12 cellular contexts compared by ENCODE assay signal in the genomic region with DNA sequence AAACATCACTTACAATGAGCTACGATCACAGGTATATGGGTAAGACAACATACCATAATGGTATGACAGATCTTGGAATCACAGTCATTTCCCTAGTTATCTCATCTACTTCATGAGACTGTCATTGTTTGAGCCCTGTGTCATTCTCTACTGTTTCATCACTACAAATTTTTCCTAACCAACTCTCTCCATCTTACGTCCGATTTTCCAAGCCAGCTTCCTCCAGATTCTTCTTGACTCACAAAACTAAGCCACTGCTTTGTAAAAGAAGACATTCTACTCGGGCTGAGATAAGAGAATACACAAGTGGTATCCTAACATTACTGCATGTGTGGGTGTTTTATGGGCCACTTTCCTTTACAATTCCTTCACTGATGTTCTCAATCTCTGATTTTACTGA. TPM values are rescaled to one million over a fixed set of nuclear protein-coding genes. Genes with fewer than 3 reads are reported as not detected.
DNase-seq lines count a peak whose midpoint lies in the region; ATAC-seq and TF ChIP-seq lines count a peak whose summit lies in the region.
"Had no signal": no experiment of that assay in that cellular context is flagged by ENCODE, and none has a peak within 500 bp of the region (broad histone marks: within the 10 kb centered on the region; RNA-seq: fewer than 3 reads in every experiment).

No MANE protein-coding gene starts in this region.

- peak overlapping the region; percentile 5 for H3K4me2 ChIP-seq in Loucy (ENCODE audit: low read depth, low read length, poor library complexity, severe bottlenecking)

- H3K9me3 Mint-ChIP-seq in chondrocyte (ENCODE audit: low read depth), result no peaks in the 10 kb centered on the region
- H3K9me3 Mint-ChIP-seq: natural killer cell treated with Interleukin-12 subunit alpha and Interleukin-12 subunit beta and Interleukin-15 and Interleukin-18, amount 100 ng/mL, for 72 hours had no signal

- peaks cover 24% of the 10 kb centered on the region for H3K4me1 Mint-ChIP-seq in chondrocyte (ENCODE audit: low read depth)

- TF ChIP-seq CTCF in AG09309 (IDR thresholded peaks at IDR 0.05; ENCODE audit: control insufficient read depth, insufficient read depth, low read depth, low read length, missing control alignments) (no peak), Loucy (conservative IDR thresholded peaks at IDR 0.05; ENCODE audit: low read length) (no peak), chondrocyte (IDR thresholded peaks at IDR 0.05) (no peak), tibial artery (IDR thresholded peaks at IDR 0.05) (no peak), esophagus muscularis mucosa (IDR thresholded peaks at IDR 0.05) (no peak)

- H4K20me1 ChIP-seq in Loucy (ENCODE audit: insufficient read depth, low read length, poor library complexity, severe bottlenecking), result peaks cover 44% of the 10 kb centered on the region

- H3K27ac ChIP-seq in mesodermal cell (ENCODE audit: low read depth, low read length, severe bottlenecking) (peak overlapping the region; percentile 97), tibial artery (no peak overlapping the region), esophagus muscularis mucosa (replicated peaks in 1 of 4) (no peak overlapping the region)

- no peak overlapping the region for H3K4me3 ChIP-seq in AG09309 (ENCODE audit: control insufficient read depth, low read depth, low read length)
- no peak overlapping the region for H3K4me3 ChIP-seq in Loucy (ENCODE audit: low read length, poor library complexity, severe bottlenecking)
- no peak overlapping the region for H3K4me3 ChIP-seq in mesodermal cell (ENCODE audit: extremely low read depth, insufficient read depth, low read length, poor library complexity, severe bottlenecking)
- no peak overlapping the region for H3K4me3 ChIP-seq in tibial artery
- no peak overlapping the region for H3K4me3 ChIP-seq in esophagus muscularis mucosa

- H3K9me2 ChIP-seq in Loucy (replicated peaks; ENCODE audit: low read depth, low read length), result no peaks in the 10 kb centered on the region

- peak; percentile 62 for DNase-seq in AG09309 (ENCODE audit: low read depth)
- no peak for DNase-seq in chondrocyte (ENCODE audit: low spot score)
- no peak for DNase-seq in tibial artery
- no peak for DNase-seq in esophagus muscularis mucosa (ENCODE audit: extremely low spot score)
- DNase-seq: hippocampal formation; MM.1S; stimulated activated CD4-positive, alpha-beta T cell treated with anti-CD3 and anti-CD28 coated beads, Interleukin-4, amount 100 ng/mL, for 4 hours had no signal

- TF ChIP-seq POLR2A in esophagus muscularis mucosa (IDR thresholded peaks at IDR 0.05; ENCODE audit: low read depth), result no peak

- no peaks in the 10 kb centered on the region for H3K27me3 Mint-ChIP-seq in chondrocyte (ENCODE audit: low read depth)
- H3K27me3 Mint-ChIP-seq: natural killer cell treated with Interleukin-12 subunit alpha and Interleukin-12 subunit beta and Interleukin-15 and Interleukin-18, amount 100 ng/mL, for 72 hours had no signal

- TF ChIP-seq EP300 in esophagus muscularis mucosa (IDR thresholded peaks at IDR 0.05), result no peak

- H3K4me1 ChIP-seq in Loucy (ENCODE audit: insufficient read depth, low read length, poor library complexity, severe bottlenecking), result peaks cover 46% of the 10 kb centered on the region
- peaks cover 24% of the 10 kb centered on the region for H3K4me1 ChIP-seq in mesodermal cell (ENCODE audit: control insufficient read depth, insufficient read depth, low read length, poor library complexity, severe bottlenecking)
- no peaks in the 10 kb centered on the region for H3K4me1 ChIP-seq in tibial artery
- H3K4me1 ChIP-seq in esophagus muscularis mucosa, result peaks cover 0 to 8% (median 4%) of the 10 kb centered on the region in 4 donors

- H3K27ac Mint-ChIP-seq in chondrocyte (ENCODE audit: unreplicated experiment), result peak overlapping the region; percentile 64

- H3K9me3 ChIP-seq in Loucy (ENCODE audit: insufficient read depth, low read depth, low read length) (no peaks in the 10 kb centered on the region), mesodermal cell (ENCODE audit: control insufficient read depth, low read length) (no peaks in the 10 kb centered on the region), tibial artery (no peaks in the 10 kb centered on the region), esophagus muscularis mucosa (no peaks in the 10 kb centered on the region)

- ATAC-seq in HG03520 (IDR thresholded peaks at IDR 0.05; ENCODE audit: unreplicated experiment) (no peak), HG03280 (IDR thresholded peaks at IDR 0.05; ENCODE audit: unreplicated experiment) (no peak)
- ATAC-seq: natural killer cell treated with Interleukin-12 subunit alpha and Interleukin-12 subunit beta and Interleukin-15 and Interleukin-18, amount 100 ng/mL, for 72 hours had no signal

- intact Hi-C loops in tibial artery (cut with DNase I; ENCODE audit: low total_unique reads), result no loop called here
- intact Hi-C loops in esophagus muscularis mucosa (cut with DNase I), result no loop called here

- no peaks in the 10 kb centered on the region for H3F3A ChIP-seq in Loucy (ENCODE audit: low read depth)

- 90 to 96% methylated on average over 3 to 4 of the region's 4 CpGs for WGBS in mesodermal cell (ENCODE audit: insufficient coverage in 2 of 2), 2 experiments
- 82% methylated on average over 4 of the region's 4 CpGs for WGBS in esophagus muscularis mucosa

- H3K36me3 Mint-ChIP-seq in chondrocyte (ENCODE audit: low read depth), result peaks cover 2% of the 10 kb centered on the region
- H3K36me3 Mint-ChIP-seq: natural killer cell treated with Interleukin-12 subunit alpha and Interleukin-12 subunit beta and Interleukin-15 and Interleukin-18, amount 100 ng/mL, for 72 hours had no signal

- H3K79me2 ChIP-seq in Loucy (ENCODE audit: insufficient read depth, low read length), result peaks cover 95% of the 10 kb centered on the region

- no peak overlapping the region for H3K4me3 Mint-ChIP-seq in chondrocyte (ENCODE audit: unreplicated experiment)
- H3K4me3 Mint-ChIP-seq: natural killer cell treated with Interleukin-12 subunit alpha and Interleukin-12 subunit beta and Interleukin-15 and Interleukin-18, amount 100 ng/mL, for 72 hours had no signal

- H3K36me3 ChIP-seq in Loucy (ENCODE audit: insufficient read depth, low read length), result peaks cover 36% of the 10 kb centered on the region
- H3K36me3 ChIP-seq in mesodermal cell (ENCODE audit: control insufficient read depth, insufficient read depth, low read length), result peaks cover 14% of the 10 kb centered on the region
- peaks cover 0 to 6% (median 0%) of the 10 kb centered on the region in 3 donors for H3K36me3 ChIP-seq in tibial artery
- H3K36me3 ChIP-seq in esophagus muscularis mucosa, result peaks cover 0 to 17% (median 6%) of the 10 kb centered on the region in 4 donors

- H3K9ac ChIP-seq in Loucy (ENCODE audit: low read depth, low read length, poor library complexity, severe bottlenecking), result no peak overlapping the region

- H3K27me3 ChIP-seq in Loucy (ENCODE audit: insufficient read depth, low read length, poor library complexity, severe bottlenecking), result no peaks in the 10 kb centered on the region
- no peaks in the 10 kb centered on the region for H3K27me3 ChIP-seq in tibial artery
- no peaks in the 10 kb centered on the region for H3K27me3 ChIP-seq in esophagus muscularis mucosa

- H2AFZ ChIP-seq in Loucy (ENCODE audit: low read length), result no peak overlapping the region

RNA-seq across cellular contexts. Expression of a gene that starts 49.6 kb away (rescaled TPM):
- 39.3 to 41.5 TPM (median 39.9 TPM) in 3 replicates for total RNA-seq in chondrocyte
- polyA plus RNA-seq in mesodermal cell (2013, experiment 1 of 2), result 33.0 TPM
- polyA plus RNA-seq in mesodermal cell (2013, experiment 2 of 2), result 34.5 TPM
- 1 to 10 TPM; 5.8 to 9.1 (median 8.3) TPM for total RNA-seq in esophagus muscularis mucosa
